1 cellular context compared by ENCODE assay signal in the genomic region with DNA sequence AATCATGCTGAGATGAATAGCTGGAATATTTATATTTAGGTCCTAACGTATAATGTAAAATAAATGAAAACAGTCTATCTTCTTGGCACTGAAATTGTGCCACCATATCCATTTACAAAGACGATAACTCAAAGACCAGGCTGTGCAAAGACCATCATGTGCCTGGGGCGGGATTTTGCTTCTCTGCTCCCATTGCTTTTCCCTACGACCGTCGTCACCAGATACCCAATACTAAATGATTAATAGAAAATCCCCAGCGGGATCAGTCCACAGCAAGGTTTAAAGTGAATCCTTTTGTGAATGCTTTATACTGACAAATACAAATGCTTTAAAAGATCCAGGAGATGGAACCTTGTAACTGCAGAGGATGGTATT.
TF ChIP-seq lines count a peak whose summit lies in the region.

No MANE protein-coding gene starts in this region.

TF ChIP-seq in HepG2, 621 proteins besides CTCF, POLR2A, EP300 and RAD21:
- TF ChIP-seq YEATS4 (CRISPR knock-in tag; IDR thresholded peaks at IDR 0.05; ENCODE audit: borderline replicate concordance) (0 out of 2 replicates have a peak, but pooled peaks have one; percentile 7), PAXIP1 (CRISPR knock-in tag; conservative IDR thresholded peaks at IDR 0.05) (peak; percentile 18; the same call in 1 of the 2 replicates), ZZZ3 (CRISPR knock-in tag; IDR thresholded peaks at IDR 0.05; ENCODE audit: borderline replicate concordance) (no peak), RBFOX2 (IDR thresholded peaks at IDR 0.05; ENCODE audit: low read depth, low read length) (0 out of 2 replicates have a peak, but pooled peaks have one; percentile 18)
